ENCODE assay signal across 12 cellular contexts in the genomic region with DNA sequence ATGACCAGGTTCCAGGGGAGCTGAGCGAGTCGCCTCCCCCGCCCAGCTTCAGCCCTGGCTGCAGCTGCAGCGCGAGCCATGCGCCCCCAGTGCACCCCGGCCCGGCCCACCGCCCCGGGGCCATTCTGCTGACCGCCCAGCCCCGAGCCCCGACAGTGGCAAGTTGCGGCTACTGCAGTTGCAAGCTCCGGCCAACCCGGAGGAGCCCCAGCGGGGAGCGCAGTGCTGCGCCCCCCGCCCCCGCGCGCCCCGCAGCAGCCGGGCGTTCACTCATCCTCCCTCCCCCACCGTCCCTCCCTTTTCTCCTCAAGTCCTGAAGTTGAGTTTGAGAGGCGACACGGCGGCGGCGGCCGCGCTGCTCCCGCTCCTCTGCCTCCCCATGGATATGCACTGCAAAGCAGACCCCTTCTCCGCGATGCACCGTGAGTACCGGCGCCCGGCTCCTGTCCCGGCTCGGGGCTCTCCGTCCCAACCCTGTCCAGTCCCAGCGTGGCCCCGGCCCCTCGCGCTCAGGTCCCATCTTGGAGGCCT. TPM values are rescaled to one million over a fixed set of nuclear protein-coding genes. Genes with fewer than 3 reads are reported as not detected.
DNase-seq lines count a peak whose midpoint lies in the region; ATAC-seq lines count a peak whose summit lies in the region.
"Had no signal": no experiment of that assay in that cellular context is flagged by ENCODE, and none has a peak within 500 bp of the region (broad histone marks: within the 10 kb centered on the region; RNA-seq: fewer than 3 reads in every experiment).

No MANE protein-coding gene starts in this region.

- H3K27ac ChIP-seq in iPS-18a (ENCODE audit: low read length) = no peak overlapping the region
- H3K27ac ChIP-seq: gastroesophageal sphincter, VCaP had no signal

- peaks cover 48% of the 10 kb centered on the region for H3K4me1 Mint-ChIP-seq in activated naive CD4-positive, alpha-beta T cell treated with anti-CD3 and anti-CD28 coated beads for 36 hours (ENCODE audit: low read depth)
- peaks cover 58% of the 10 kb centered on the region for H3K4me1 Mint-ChIP-seq in stimulated activated memory B cell treated with anti-CD40 and anti-IgM and Interleukin-4, amounts not matched to agents 10 μg/mL and 1 μg/mL and 100 μg/mL, for 72 hours

- no peaks in the 10 kb centered on the region for H3K9me3 ChIP-seq in iPS-18a (ENCODE audit: control insufficient read depth, low read depth, low read length)
- H3K9me3 ChIP-seq: gastroesophageal sphincter had no signal

- intact Hi-C loops in activated naive CD4-positive, alpha-beta T cell treated with anti-CD3 and anti-CD28 coated beads for 36 hours (cut with micrococcal nuclease) = loop anchor here (2.0 to 10.0 kb wide), 5 partner anchors 34 to 479 kb away; partner anchors contain the start of genes LBX1 and TLX1

- no peak overlapping the region for H3K9ac ChIP-seq in iPS-18a (ENCODE audit: low read length)

- H3K4me3 Mint-ChIP-seq in activated naive CD4-positive, alpha-beta T cell treated with anti-CD3 and anti-CD28 coated beads for 36 hours = peak overlapping the region; percentile 0
- peak overlapping the region; percentile 55 for H3K4me3 Mint-ChIP-seq in stimulated activated memory B cell treated with anti-CD40 and anti-IgM and Interleukin-4, amounts not matched to agents 10 μg/mL and 1 μg/mL and 100 μg/mL, for 72 hours

- CTCF ChIA-PET in activated naive CD4-positive, alpha-beta T cell treated with anti-CD3 and anti-CD28 coated beads for 36 hours (lab: Charles Lee) = no interaction called here

- ATAC-seq in stimulated activated memory B cell treated with anti-CD40 and anti-IgM and Interleukin-4, amounts not matched to agents 10 μg/mL and 1 μg/mL and 100 μg/mL, for 72 hours = no peak
- ATAC-seq in GM21528 (IDR thresholded peaks at IDR 0.05; ENCODE audit: low FRiP score, unreplicated experiment) = no peak
- ATAC-seq in HG03135 (IDR thresholded peaks at IDR 0.05; ENCODE audit: unreplicated experiment) = no peak
- ATAC-seq: gastroesophageal sphincter had no signal

- no peaks in the 10 kb centered on the region for H3K36me3 Mint-ChIP-seq in activated naive CD4-positive, alpha-beta T cell treated with anti-CD3 and anti-CD28 coated beads for 36 hours (ENCODE audit: low read depth)
- H3K36me3 Mint-ChIP-seq in stimulated activated memory B cell treated with anti-CD40 and anti-IgM and Interleukin-4, amounts not matched to agents 10 μg/mL and 1 μg/mL and 100 μg/mL, for 72 hours = no peaks in the 10 kb centered on the region

- no peak for DNase-seq in activated naive CD4-positive, alpha-beta T cell treated with anti-CD3 and anti-CD28 coated beads for 36 hours
- no peak for DNase-seq in activated naive CD4-positive, alpha-beta T cell treated with Interleukin-2 at 50 U/mL for 16 hours
- DNase-seq in RKO (ENCODE audit: low spot score) (peak; percentile 16), mucosa of gallbladder (ENCODE audit: low spot score) (no peak)
- DNase-seq: NCI-H510A had no signal

- H3K36me3 ChIP-seq in iPS-18a (ENCODE audit: control insufficient read depth, low read depth, low read length) = no peaks in the 10 kb centered on the region
- H3K36me3 ChIP-seq: gastroesophageal sphincter had no signal

- H3K4me3 ChIP-seq in iPS-18a (ENCODE audit: low read length) = peak overlapping the region; percentile 47

- H3K4me1 ChIP-seq in iPS-18a (ENCODE audit: control insufficient read depth, low read depth, low read length) = peaks cover 33% of the 10 kb centered on the region

- peaks cover 85% of the 10 kb centered on the region for H3K27me3 Mint-ChIP-seq in activated naive CD4-positive, alpha-beta T cell treated with anti-CD3 and anti-CD28 coated beads for 36 hours (ENCODE audit: low read depth)
- H3K27me3 Mint-ChIP-seq in stimulated activated memory B cell treated with anti-CD40 and anti-IgM and Interleukin-4, amounts not matched to agents 10 μg/mL and 1 μg/mL and 100 μg/mL, for 72 hours = peaks cover 85% of the 10 kb centered on the region

- H3K27ac Mint-ChIP-seq in activated naive CD4-positive, alpha-beta T cell treated with anti-CD3 and anti-CD28 coated beads for 36 hours = no peak overlapping the region
- no peak overlapping the region for H3K27ac Mint-ChIP-seq in stimulated activated memory B cell treated with anti-CD40 and anti-IgM and Interleukin-4, amounts not matched to agents 10 μg/mL and 1 μg/mL and 100 μg/mL, for 72 hours
- H3K27ac Mint-ChIP-seq: CD14-positive monocyte had no signal

- no peaks in the 10 kb centered on the region for H3K9me3 Mint-ChIP-seq in activated naive CD4-positive, alpha-beta T cell treated with anti-CD3 and anti-CD28 coated beads for 36 hours
- no peaks in the 10 kb centered on the region for H3K9me3 Mint-ChIP-seq in stimulated activated memory B cell treated with anti-CD40 and anti-IgM and Interleukin-4, amounts not matched to agents 10 μg/mL and 1 μg/mL and 100 μg/mL, for 72 hours

- H3K27me3 ChIP-seq in iPS-18a (ENCODE audit: control insufficient read depth, insufficient read depth, low read length) = peaks cover 100% of the 10 kb centered on the region

RNA-seq across cellular contexts. Expression of gene PAX2, which starts 0.6 kb away (rescaled TPM):
- total RNA-seq in activated naive CD4-positive, alpha-beta T cell treated with anti-CD3 and anti-CD28 coated beads for 36 hours = not detected
- not detected for total RNA-seq in mucosa of gallbladder
- total RNA-seq: gastroesophageal sphincter had no signal
